ENCODE assay signal across 1 cellular context in the genomic region with DNA sequence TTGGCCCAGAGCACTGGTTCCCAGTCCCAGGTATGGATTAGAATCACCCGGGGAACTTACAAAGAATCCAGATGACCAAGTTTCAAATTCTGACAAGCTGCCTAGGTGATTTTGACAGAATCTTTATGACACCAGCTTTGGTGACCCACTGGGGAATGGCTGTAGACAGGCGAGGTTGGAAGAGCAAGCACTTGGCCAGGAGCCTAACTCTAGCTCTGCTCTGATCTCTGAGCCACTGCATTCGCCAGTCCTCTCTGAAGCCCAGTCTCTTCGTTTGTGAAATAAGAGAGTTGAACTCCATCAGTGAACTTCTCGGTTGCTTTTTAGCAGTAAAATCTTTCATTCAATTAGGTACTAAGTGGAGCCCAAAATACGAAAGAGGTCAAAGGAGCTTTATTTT.
TF ChIP-seq lines count a peak whose summit lies in the region.

No MANE protein-coding gene starts in this region.

TF ChIP-seq in H1, 55 proteins besides CTCF, POLR2A, EP300 and RAD21:
- TF ChIP-seq JUN (IDR thresholded peaks at IDR 0.05; ENCODE audit: low read depth, low read length) (no peak), ZNF274 (IDR thresholded peaks at IDR 0.05; ENCODE audit: borderline replicate concordance, extremely low read depth, low read length) (no peak), TEAD4 (IDR thresholded peaks at IDR 0.05; ENCODE audit: low read depth, low read length) (no peak), POU5F1 (IDR thresholded peaks at IDR 0.05; ENCODE audit: low read depth, low read length) (no peak), JUND (IDR thresholded peaks at IDR 0.05; ENCODE audit: low read length) (no peak), CBX8 (IDR thresholded peaks at IDR 0.05; ENCODE audit: borderline replicate concordance, low read depth, low read length) (no peak), TCF12 (IDR thresholded peaks at IDR 0.05; ENCODE audit: low read depth, low read length) (no peak), BCL11A (IDR thresholded peaks at IDR 0.05; ENCODE audit: low read depth in 2 of 2, low read length in 2 of 2) (no peak), TAF7 (optimal IDR thresholded peaks at IDR 0.05; ENCODE audit: borderline replicate concordance, low read depth, low read length) (no peak), SAP30 (IDR thresholded peaks at IDR 0.05; ENCODE audit: insufficient read depth, insufficient replicate concordance, low read length) (no peak), YY1 (IDR thresholded peaks at IDR 0.05; ENCODE audit: low read depth, low read length) (no peak), SIRT6 (IDR thresholded peaks at IDR 0.05; ENCODE audit: low read length) (no peak), BACH1 (IDR thresholded peaks at IDR 0.05; ENCODE audit: low read length) (no peak), CREB1 (IDR thresholded peaks at IDR 0.05) (no peak), GTF2F1 (IDR thresholded peaks at IDR 0.05; ENCODE audit: borderline replicate concordance, low read depth, low read length) (no peak)
- TF ChIP-seq, protein P1, sequence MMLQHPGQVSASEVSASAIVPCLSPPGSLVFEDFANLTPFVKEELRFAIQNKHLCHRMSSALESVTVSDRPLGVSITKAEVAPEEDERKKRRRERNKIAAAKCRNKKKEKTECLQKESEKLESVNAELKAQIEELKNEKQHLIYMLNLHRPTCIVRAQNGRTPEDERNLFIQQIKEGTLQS (IDR thresholded peaks at IDR 0.05; ENCODE audit: insufficient read depth, low read depth, low read length): no peak
- TF ChIP-seq, protein P2, sequence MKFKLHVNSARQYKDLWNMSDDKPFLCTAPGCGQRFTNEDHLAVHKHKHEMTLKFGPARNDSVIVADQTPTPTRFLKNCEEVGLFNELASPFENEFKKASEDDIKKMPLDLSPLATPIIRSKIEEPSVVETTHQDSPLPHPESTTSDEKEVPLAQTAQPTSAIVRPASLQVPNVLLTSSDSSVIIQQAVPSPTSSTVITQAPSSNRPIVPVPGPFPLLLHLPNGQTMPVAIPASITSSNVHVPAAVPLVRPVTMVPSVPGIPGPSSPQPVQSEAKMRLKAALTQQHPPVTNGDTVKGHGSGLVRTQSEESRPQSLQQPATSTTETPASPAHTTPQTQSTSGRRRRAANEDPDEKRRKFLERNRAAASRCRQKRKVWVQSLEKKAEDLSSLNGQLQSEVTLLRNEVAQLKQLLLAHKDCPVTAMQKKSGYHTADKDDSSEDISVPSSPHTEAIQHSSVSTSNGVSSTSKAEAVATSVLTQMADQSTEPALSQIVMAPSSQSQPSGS (IDR thresholded peaks at IDR 0.05; ENCODE audit: low read length): no peak
- TF ChIP-seq, protein P3, sequence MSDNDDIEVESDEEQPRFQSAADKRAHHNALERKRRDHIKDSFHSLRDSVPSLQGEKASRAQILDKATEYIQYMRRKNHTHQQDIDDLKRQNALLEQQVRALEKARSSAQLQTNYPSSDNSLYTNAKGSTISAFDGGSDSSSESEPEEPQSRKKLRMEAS (IDR thresholded peaks at IDR 0.05): no peak
- TF ChIP-seq, protein P4, sequence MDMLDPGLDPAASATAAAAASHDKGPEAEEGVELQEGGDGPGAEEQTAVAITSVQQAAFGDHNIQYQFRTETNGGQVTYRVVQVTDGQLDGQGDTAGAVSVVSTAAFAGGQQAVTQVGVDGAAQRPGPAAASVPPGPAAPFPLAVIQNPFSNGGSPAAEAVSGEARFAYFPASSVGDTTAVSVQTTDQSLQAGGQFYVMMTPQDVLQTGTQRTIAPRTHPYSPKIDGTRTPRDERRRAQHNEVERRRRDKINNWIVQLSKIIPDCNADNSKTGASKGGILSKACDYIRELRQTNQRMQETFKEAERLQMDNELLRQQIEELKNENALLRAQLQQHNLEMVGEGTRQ (IDR thresholded peaks at IDR 0.05; ENCODE audit: low read length): no peak
